20 cellular contexts compared by ENCODE assay signal in genomic region chr5:107576155-107576554, GRCh38.
DNase-seq lines count a peak whose midpoint lies in the region; ATAC-seq, FAIRE-seq and TF ChIP-seq lines count a peak whose summit lies in the region.
"Had no signal": no experiment of that assay in that cellular context is flagged by ENCODE, and none has a peak within 500 bp of the region (broad histone marks: within the 10 kb centered on the region; RNA-seq: fewer than 3 reads in every experiment).

No MANE protein-coding gene starts in this region.

- DNase-seq in H54 (ENCODE audit: insufficient read length, low spot score) (no peak), WTC11 (ENCODE audit: low spot score) (no peak), NAMALWA (ENCODE audit: low spot score) (no peak), HTR-8/SVneo (ENCODE audit: insufficient read length, low spot score) (no peak)
- no peak for DNase-seq in stimulated activated naive CD4-positive, alpha-beta T cell (lab: John Stamatoyannopoulos, UW)
- DNase-seq: CD4-positive, alpha-beta T cell; COR-L47; DND-41; Karpas-422; NCI-H1048; NCI-H1417 treated with DMSO at 0.1 percent for 48 hours; NCI-H187; NCI-H446; NCI-H526 treated with DMSO at 0.1 percent for 48 hours; Peyer's patch had no signal

- H3K27me3 Mint-ChIP-seq in WTC11 (ENCODE audit: low read depth) = no peaks in the 10 kb centered on the region; the same call in 1 of the 2 replicates

- H3K9me3 ChIP-seq in iPS-20b (ENCODE audit: insufficient read depth, low read depth, low read length) (no peaks in the 10 kb centered on the region), subcutaneous abdominal adipose tissue (ENCODE audit: control insufficient read depth in 5 of 5, low read length in 5 of 5) (no peaks in the 10 kb centered on the region)
- H3K9me3 ChIP-seq: BLaER1, Peyer's patch had no signal

- H3K36me3 ChIP-seq in iPS-20b (ENCODE audit: insufficient read depth, low read depth, low read length) = no peaks in the 10 kb centered on the region
- no peaks in the 10 kb centered on the region for H3K36me3 ChIP-seq in subcutaneous abdominal adipose tissue (ENCODE audit: control insufficient read depth in 5 of 5, insufficient read depth in 5 of 5, low read length in 5 of 5)
- H3K36me3 ChIP-seq: BLaER1, Peyer's patch, SJSA1 had no signal

- no peaks in the 10 kb centered on the region for H3K36me3 Mint-ChIP-seq in WTC11

- TF ChIP-seq CTCF in WTC11 (IDR thresholded peaks at IDR 0.05) = no peak

- FAIRE-seq in H54 (lab: Jason Lieb, UNC) (peak; percentile 11), HTR-8/SVneo (lab: Jason Lieb, UNC) (no peak)
- FAIRE-seq: GM12891 had no signal

- H3K4me1 Mint-ChIP-seq in WTC11 = peaks cover 76% of the 10 kb centered on the region

- H3K27me3 ChIP-seq in iPS-20b (ENCODE audit: insufficient read depth, low read length) (no peaks in the 10 kb centered on the region), subcutaneous abdominal adipose tissue (ENCODE audit: control insufficient read depth in 5 of 5, insufficient read depth in 4 of 5, low read length in 5 of 5) (no peaks in the 10 kb centered on the region)
- H3K27me3 ChIP-seq: BLaER1, Peyer's patch had no signal

- H3K9ac ChIP-seq in iPS-20b (ENCODE audit: low read depth, low read length) = 0 out of 2 replicates have a peak overlapping the region, but pooled peaks have one; percentile 11
- no peak overlapping the region for H3K9ac ChIP-seq in subcutaneous abdominal adipose tissue (ENCODE audit: low read length in 5 of 5)
- H3K9ac ChIP-seq: BLaER1 had no signal

- ATAC-seq in WTC11 = no peak

- no peak overlapping the region for H3K4me3 Mint-ChIP-seq in WTC11
- H3K4me3 Mint-ChIP-seq: CD4-positive, alpha-beta T cell had no signal

- CTCF ChIA-PET in WTC11 (lab: Charles Lee) = no interaction called here

- H3K4me1 ChIP-seq in iPS-20b (ENCODE audit: insufficient read depth, low read length) (peaks cover 47% of the 10 kb centered on the region), subcutaneous abdominal adipose tissue (ENCODE audit: control insufficient read depth in 5 of 5, insufficient read depth in 5 of 5, low read length in 5 of 5) (peaks cover 4 to 78% (median 53%) of the 10 kb centered on the region in 5 donors)

- POLR2A ChIA-PET in WTC11 (lab: Charles Lee) = no interaction called here

- no peak overlapping the region for H3K27ac ChIP-seq in iPS-20b (ENCODE audit: low read length)
- peak overlapping the region; percentile 89 for H3K27ac ChIP-seq in subcutaneous abdominal adipose tissue (ENCODE audit: low read depth, low read length)
- H3K27ac ChIP-seq: BLaER1, Peyer's patch, SJSA1 had no signal

- H3K9me3 Mint-ChIP-seq in WTC11 = no peaks in the 10 kb centered on the region
- H3K9me3 Mint-ChIP-seq: CD4-positive, alpha-beta T cell had no signal

- H3K27ac Mint-ChIP-seq in WTC11 = 0 out of 2 replicates have a peak overlapping the region, but pooled peaks have one; percentile 20
- H3K27ac Mint-ChIP-seq: CD4-positive, alpha-beta T cell had no signal

- H3K4me3 ChIP-seq in iPS-20b (ENCODE audit: low read length) = no peak overlapping the region
- H3K4me3 ChIP-seq in subcutaneous abdominal adipose tissue (ENCODE audit: low read depth in 1 of 5, low read length in 5 of 5) = no peak overlapping the region
- H3K4me3 ChIP-seq: BLaER1, Peyer's patch, SJSA1 had no signal

- no peak for TF ChIP-seq POLR2A in H54 (IDR thresholded peaks at IDR 0.05; ENCODE audit: low read depth, low read length)

TF ChIP-seq in WTC11, 78 proteins besides CTCF, POLR2A, EP300 and RAD21 (continues in another document):
- no peak for TF ChIP-seq ZBTB43 (CRISPR knock-in tag; IDR thresholded peaks at IDR 0.05)
- TF ChIP-seq USF1 (CRISPR knock-in tag; IDR thresholded peaks at IDR 0.05) = no peak
- no peak for TF ChIP-seq NR3C1 (CRISPR knock-in tag; conservative IDR thresholded peaks at IDR 0.05; ENCODE audit: low read depth)
- no peak for TF ChIP-seq MXD4 (CRISPR knock-in tag; IDR thresholded peaks at IDR 0.05; ENCODE audit: borderline replicate concordance)
- TF ChIP-seq ERG (CRISPR knock-in tag; IDR thresholded peaks at IDR 0.05) = no peak
- TF ChIP-seq ZNF416 (CRISPR knock-in tag; IDR thresholded peaks at IDR 0.05) = no peak
- TF ChIP-seq NFYB (CRISPR knock-in tag; conservative IDR thresholded peaks at IDR 0.05; ENCODE audit: low read depth) = no peak
- no peak for TF ChIP-seq E2F1 (CRISPR knock-in tag; IDR thresholded peaks at IDR 0.05)
- no peak for TF ChIP-seq ESRRA (CRISPR knock-in tag; IDR thresholded peaks at IDR 0.05; ENCODE audit: borderline replicate concordance)
- no peak for TF ChIP-seq IRF1 (CRISPR knock-in tag; IDR thresholded peaks at IDR 0.05)
- TF ChIP-seq NFATC4 (CRISPR knock-in tag; IDR thresholded peaks at IDR 0.05) = no peak
- TF ChIP-seq RORB (CRISPR knock-in tag; IDR thresholded peaks at IDR 0.05) = no peak
- TF ChIP-seq ZNF281 (CRISPR knock-in tag; IDR thresholded peaks at IDR 0.05) = no peak
- no peak for TF ChIP-seq KAT7 (CRISPR knock-in tag; IDR thresholded peaks at IDR 0.05; ENCODE audit: borderline replicate concordance)
- no peak for TF ChIP-seq TEAD4 (CRISPR knock-in tag; IDR thresholded peaks at IDR 0.05)
- TF ChIP-seq TEAD1 (CRISPR knock-in tag; IDR thresholded peaks at IDR 0.05) = no peak
- no peak for TF ChIP-seq SMAD3 (CRISPR knock-in tag; IDR thresholded peaks at IDR 0.05; ENCODE audit: borderline replicate concordance)
